9 cellular contexts compared by ENCODE assay signal in genomic region chr2:160592993-160593392, GRCh38.
"Had no signal": no experiment of that assay in that cellular context is flagged by ENCODE, and none has a peak within 500 bp of the region (broad histone marks: within the 10 kb centered on the region; RNA-seq: fewer than 3 reads in every experiment).

No MANE protein-coding gene starts in this region.

- H3K9ac ChIP-seq: GM23248 had no signal

- ATAC-seq: HCT116, K562 had no signal

- H3K4me1 ChIP-seq: HAP-1 had no signal

- H2AFZ ChIP-seq: GM23248 had no signal

- H3K9me3 ChIP-seq: HAP-1 had no signal

- DNase-seq: GM23248, GOT3, H7, IMR-90, KG1 had no signal

- FAIRE-seq: HTR-8/SVneo, K562 had no signal

- H3K36me3 ChIP-seq: HAP-1 had no signal

- H3K4me3 ChIP-seq: GM23248, HAP-1, K562 had no signal

- H3K27ac ChIP-seq: GM23248 had no signal
